ENCODE assay signal across 8 cellular contexts in genomic region chr6:110876170-110876773, GRCh38. TPM values are rescaled to one million over a fixed set of nuclear protein-coding genes. Genes with fewer than 3 reads are reported as not detected.
DNase-seq lines count a peak whose midpoint lies in the region; ATAC-seq and TF ChIP-seq lines count a peak whose summit lies in the region.

No MANE protein-coding gene starts in this region.

- peaks cover 0 to 2% (median 0%) of the 10 kb centered on the region in 3 donors for H3K36me3 Mint-ChIP-seq in naive thymus-derived CD8-positive, alpha-beta T cell

- TF ChIP-seq CTCF in fibroblast of pulmonary artery (IDR thresholded peaks at IDR 0.05; ENCODE audit: low read length, missing control alignments), result no peak

- H3K27ac Mint-ChIP-seq in naive thymus-derived CD8-positive, alpha-beta T cell, result peak overlapping the region; percentile 84 to 99 (median 94)

- peaks cover 25 to 54% (median 49%) of the 10 kb centered on the region in 4 donors for H3K4me1 Mint-ChIP-seq in naive thymus-derived CD8-positive, alpha-beta T cell

- H3K27me3 Mint-ChIP-seq in naive thymus-derived CD8-positive, alpha-beta T cell, result no peaks in the 10 kb centered on the region

- H3K4me3 Mint-ChIP-seq in naive thymus-derived CD8-positive, alpha-beta T cell, result peak overlapping the region; percentile 90 to 99 (median 98)

- no peaks in the 10 kb centered on the region for H3K9me3 Mint-ChIP-seq in naive thymus-derived CD8-positive, alpha-beta T cell

- peak; percentile 42 for ATAC-seq in GM21447 (IDR thresholded peaks at IDR 0.05; ENCODE audit: unreplicated experiment)
- ATAC-seq in naive thymus-derived CD8-positive, alpha-beta T cell, result peak; percentile 19 to 21

- H3K4me3 ChIP-seq in Jurkat, Clone E6-1 (ENCODE audit: low read length), result peak overlapping the region; percentile 87
- peak overlapping the region; percentile 91 for H3K4me3 ChIP-seq in fibroblast of pulmonary artery (replicated peaks; ENCODE audit: low read depth, low read length)

- POLR2A ChIA-PET in naive thymus-derived CD8-positive, alpha-beta T cell (lab: Charles Lee), result interaction anchor here (0.6 to 8.0 kb wide), 14 partner anchors 10 to 348 kb away, joined by 3 to 346 read pairs (median 4); partner anchors contain the start of genes CDK19, GTF3C6 and RPF2

- DNase-seq in D341Med (ENCODE audit: low spot score) (peak; percentile 85), RPMI7951 (ENCODE audit: low read depth) (peak; percentile 92), fibroblast of pulmonary artery (ENCODE audit: low read depth) (peak; percentile 93)
- DNase-seq in Jurkat, Clone E6-1 (ENCODE audit: low read depth, low spot score), result peak; percentile 39
- peak; percentile 44 for DNase-seq in activated T-helper 9 cell treated with anti-CD3 and anti-CD28 coated beads, Interleukin-2, amount 50 U/mL, for 16 hours (ENCODE audit: low read depth)
- DNase-seq in naive thymus-derived CD8-positive, alpha-beta T cell, result peak; percentile 26 to 75 (median 46)
- DNase-seq in stimulated activated naive CD4-positive, alpha-beta T cell (lab: John Stamatoyannopoulos, UW), result peak; percentile 18 to 64 (median 51)

RNA-seq across cellular contexts. Expression of gene AMD1, which starts 1.7 kb away (rescaled TPM):
- 95.7 TPM for polyA plus RNA-seq in Jurkat, Clone E6-1 (2012; ENCODE audit: insufficient read depth, insufficient read length)
- 95.2 and 123 TPM in 2 replicates for total RNA-seq in RPMI7951 (2014; rRNA removed; shearing (Covaris generic))
- total RNA-seq in naive thymus-derived CD8-positive, alpha-beta T cell, result 10 to 100 TPM; 68.0 to 68.1 TPM
- 10 to 100 TPM; 35.9 to 45.6 (median 44.7) TPM for polyA plus RNA-seq in naive thymus-derived CD8-positive, alpha-beta T cell

Comparison
In these comparisons a context has a peak if more than half of its experiments do, and no peak if none do; other contexts are left out.
1. Peak in every context shown above with its lines: DNase-seq, ATAC-seq and H3K4me3 ChIP-seq.
2. DNase-seq: peak in every context shown above with its lines; median percentile 93 in fibroblast of pulmonary artery; 92 in RPMI7951; 85 in D341Med; 51 in stimulated activated naive CD4-positive, alpha-beta T cell; 46 in naive thymus-derived CD8-positive, alpha-beta T cell; 44 in activated T-helper 9 cell treated with anti-CD3 and anti-CD28 coated beads, Interleukin-2, amount 50 U/mL, for 16 hours; 39 in Jurkat, Clone E6-1.